1 cellular context compared by ENCODE assay signal in genomic region chr14:54366726-54367707, GRCh38.
A peak's percentile ranks its signal among the peaks of the same experiment; 100 is the strongest.
TF ChIP-seq lines count a peak whose summit lies in the region.

No MANE protein-coding gene starts in this region.

TF ChIP-seq in HepG2, 621 proteins besides CTCF, POLR2A, EP300 and RAD21 (continued from another document and continues in another):
- TF ChIP-seq, protein P1, sequence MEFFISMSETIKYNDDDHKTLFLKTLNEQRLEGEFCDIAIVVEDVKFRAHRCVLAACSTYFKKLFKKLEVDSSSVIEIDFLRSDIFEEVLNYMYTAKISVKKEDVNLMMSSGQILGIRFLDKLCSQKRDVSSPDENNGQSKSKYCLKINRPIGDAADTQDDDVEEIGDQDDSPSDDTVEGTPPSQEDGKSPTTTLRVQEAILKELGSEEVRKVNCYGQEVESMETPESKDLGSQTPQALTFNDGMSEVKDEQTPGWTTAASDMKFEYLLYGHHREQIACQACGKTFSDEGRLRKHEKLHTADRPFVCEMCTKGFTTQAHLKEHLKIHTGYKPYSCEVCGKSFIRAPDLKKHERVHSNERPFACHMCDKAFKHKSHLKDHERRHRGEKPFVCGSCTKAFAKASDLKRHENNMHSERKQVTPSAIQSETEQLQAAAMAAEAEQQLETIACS (CRISPR knock-in tag; IDR thresholded peaks at IDR 0.05), result no peak
- TF ChIP-seq PAXIP1 (CRISPR knock-in tag; conservative IDR thresholded peaks at IDR 0.05) (peak; percentile 45; the same call in 1 of the 2 replicates), ZNF350 (CRISPR knock-in tag; IDR thresholded peaks at IDR 0.05; ENCODE audit: borderline replicate concordance, low read depth) (peak; percentile 32; the same call in 1 of the 2 replicates), HDAC2 (CRISPR knock-in tag; IDR thresholded peaks at IDR 0.05) (peak; percentile 12; the same call in 1 of the 2 replicates), SNAPC4 (CRISPR knock-in tag; IDR thresholded peaks at IDR 0.05) (peak; percentile 99), ZNF773 (CRISPR knock-in tag; IDR thresholded peaks at IDR 0.05; ENCODE audit: borderline replicate concordance) (no peak), WIZ (CRISPR knock-in tag; IDR thresholded peaks at IDR 0.05) (peak; percentile 63; the same call in 1 of the 2 replicates), BCL6 (CRISPR knock-in tag; IDR thresholded peaks at IDR 0.05) (peak; percentile 5; the same call in 1 of the 2 replicates), LCORL (IDR thresholded peaks at IDR 0.05) (no peak), LCORL (CRISPR knock-in tag; IDR thresholded peaks at IDR 0.05) (peak; percentile 26), SOX6 (IDR thresholded peaks at IDR 0.05) (no peak), SOX6 (CRISPR knock-in tag; IDR thresholded peaks at IDR 0.05) (peak; percentile 24; the same call in 1 of the 2 replicates), SALL1 (CRISPR knock-in tag; IDR thresholded peaks at IDR 0.05) (peak; percentile 63), KDM5A (IDR thresholded peaks at IDR 0.05; ENCODE audit: borderline replicate concordance, low read length) (no peak; the same call in 1 of the 2 replicates), NR2F6 (IDR thresholded peaks at IDR 0.05) (peak; percentile 22; the same call in 1 of the 2 replicates), NR2F6 (CRISPR knock-in tag; IDR thresholded peaks at IDR 0.05) (no peak; the same call in 1 of the 2 replicates), ZMYM2 (CRISPR knock-in tag; IDR thresholded peaks at IDR 0.05) (no peak), NCOR1 (IDR thresholded peaks at IDR 0.05; ENCODE audit: borderline replicate concordance, low read length) (peak; percentile 25; the same call in 1 of the 2 replicates), KLF16 (CRISPR knock-in tag; IDR thresholded peaks at IDR 0.05) (peak in 1 of 2 experiments; percentile 49; a peak in 2 of 4 replicates), SKI (IDR thresholded peaks at IDR 0.05; ENCODE audit: partially characterized antibody) (no peak), SAP130 (CRISPR knock-in tag; IDR thresholded peaks at IDR 0.05; ENCODE audit: low read depth) (peak; percentile 63), TOE1 (CRISPR knock-in tag; IDR thresholded peaks at IDR 0.05) (0 out of 2 replicates have a peak, but pooled peaks have one; percentile 58), GATAD2A (CRISPR knock-in tag; IDR thresholded peaks at IDR 0.05) (peak; percentile 91), ZFX (CRISPR knock-in tag; IDR thresholded peaks at IDR 0.05; ENCODE audit: low read depth) (peak; percentile 68; the same call in 1 of the 2 replicates), ZNF335 (CRISPR knock-in tag; IDR thresholded peaks at IDR 0.05) (0 out of 2 replicates have a peak, but pooled peaks have one; percentile 44), ARID5B (CRISPR knock-in tag; IDR thresholded peaks at IDR 0.05) (peak; percentile 39; the same call in 1 of the 2 replicates), IKZF5 (CRISPR knock-in tag; IDR thresholded peaks at IDR 0.05) (peak; percentile 66), ZNF205 (CRISPR knock-in tag; IDR thresholded peaks at IDR 0.05) (no peak), FOXA1 (IDR thresholded peaks at IDR 0.05) (no peak), FOXA1 (CRISPR knock-in tag; IDR thresholded peaks at IDR 0.05) (peak; percentile 41; the same call in 1 of the 2 replicates), ATF1 (CRISPR knock-in tag; IDR thresholded peaks at IDR 0.05) (0 out of 2 replicates have a peak, but pooled peaks have one; percentile 24), MEF2D (CRISPR knock-in tag; IDR thresholded peaks at IDR 0.05) (peak; percentile 48; the same call in 1 of the 2 replicates), PAX8 (CRISPR knock-in tag; IDR thresholded peaks at IDR 0.05; ENCODE audit: borderline replicate concordance) (no peak), PRMT3 (CRISPR knock-in tag; IDR thresholded peaks at IDR 0.05; ENCODE audit: borderline replicate concordance, low read depth) (no peak)
- TF ChIP-seq, protein P2, sequence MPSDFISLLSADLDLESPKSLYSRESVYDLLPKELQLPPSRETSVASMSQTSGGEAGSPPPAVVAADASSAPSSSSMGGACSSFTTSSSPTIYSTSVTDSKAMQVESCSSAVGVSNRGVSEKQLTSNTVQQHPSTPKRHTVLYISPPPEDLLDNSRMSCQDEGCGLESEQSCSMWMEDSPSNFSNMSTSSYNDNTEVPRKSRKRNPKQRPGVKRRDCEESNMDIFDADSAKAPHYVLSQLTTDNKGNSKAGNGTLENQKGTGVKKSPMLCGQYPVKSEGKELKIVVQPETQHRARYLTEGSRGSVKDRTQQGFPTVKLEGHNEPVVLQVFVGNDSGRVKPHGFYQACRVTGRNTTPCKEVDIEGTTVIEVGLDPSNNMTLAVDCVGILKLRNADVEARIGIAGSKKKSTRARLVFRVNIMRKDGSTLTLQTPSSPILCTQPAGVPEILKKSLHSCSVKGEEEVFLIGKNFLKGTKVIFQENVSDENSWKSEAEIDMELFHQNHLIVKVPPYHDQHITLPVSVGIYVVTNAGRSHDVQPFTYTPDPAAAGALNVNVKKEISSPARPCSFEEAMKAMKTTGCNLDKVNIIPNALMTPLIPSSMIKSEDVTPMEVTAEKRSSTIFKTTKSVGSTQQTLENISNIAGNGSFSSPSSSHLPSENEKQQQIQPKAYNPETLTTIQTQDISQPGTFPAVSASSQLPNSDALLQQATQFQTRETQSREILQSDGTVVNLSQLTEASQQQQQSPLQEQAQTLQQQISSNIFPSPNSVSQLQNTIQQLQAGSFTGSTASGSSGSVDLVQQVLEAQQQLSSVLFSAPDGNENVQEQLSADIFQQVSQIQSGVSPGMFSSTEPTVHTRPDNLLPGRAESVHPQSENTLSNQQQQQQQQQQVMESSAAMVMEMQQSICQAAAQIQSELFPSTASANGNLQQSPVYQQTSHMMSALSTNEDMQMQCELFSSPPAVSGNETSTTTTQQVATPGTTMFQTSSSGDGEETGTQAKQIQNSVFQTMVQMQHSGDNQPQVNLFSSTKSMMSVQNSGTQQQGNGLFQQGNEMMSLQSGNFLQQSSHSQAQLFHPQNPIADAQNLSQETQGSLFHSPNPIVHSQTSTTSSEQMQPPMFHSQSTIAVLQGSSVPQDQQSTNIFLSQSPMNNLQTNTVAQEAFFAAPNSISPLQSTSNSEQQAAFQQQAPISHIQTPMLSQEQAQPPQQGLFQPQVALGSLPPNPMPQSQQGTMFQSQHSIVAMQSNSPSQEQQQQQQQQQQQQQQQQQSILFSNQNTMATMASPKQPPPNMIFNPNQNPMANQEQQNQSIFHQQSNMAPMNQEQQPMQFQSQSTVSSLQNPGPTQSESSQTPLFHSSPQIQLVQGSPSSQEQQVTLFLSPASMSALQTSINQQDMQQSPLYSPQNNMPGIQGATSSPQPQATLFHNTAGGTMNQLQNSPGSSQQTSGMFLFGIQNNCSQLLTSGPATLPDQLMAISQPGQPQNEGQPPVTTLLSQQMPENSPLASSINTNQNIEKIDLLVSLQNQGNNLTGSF (CRISPR knock-in tag; IDR thresholded peaks at IDR 0.05), result no peak
